Comparison of ENCODE assay signal across 8 cellular contexts in genomic region chr9:121545875-121546423, GRCh38. TPM values are rescaled to one million over a fixed set of nuclear protein-coding genes. Genes with fewer than 3 reads are reported as not detected.
DNase-seq lines count a peak whose midpoint lies in the region; ATAC-seq, FAIRE-seq and TF ChIP-seq lines count a peak whose summit lies in the region.

No MANE protein-coding gene starts in this region.

- CTCF ChIA-PET in GM12878 (lab: Yijun Ruan, JAX) = interaction anchor here (0.6 to 2.7 kb wide), 18 partner anchors 11 to 1263 kb away, joined by 3 to 16 read pairs (median 4); no protein-coding TSS in a partner anchor

- H3K27ac ChIP-seq in GM12878 (ENCODE audit: control insufficient read depth, insufficient read depth) (no peak overlapping the region), small intestine (ENCODE audit: low read depth in 1 of 2, low read length in 1 of 2) (no peak overlapping the region)

- RAD21 ChIA-PET in GM12878 (lab: Charles Lee; ENCODE audit: unreplicated experiment) = interaction anchor here (0.6 to 1.3 kb wide), 6 partner anchors 10 to 141 kb away, joined by 3 to 7 read pairs (median 3); no protein-coding TSS in a partner anchor

- 16% methylated on average over 26 of the region's 27 CpGs for WGBS in GM12878 (ENCODE audit: insufficient coverage, insufficient replicate concordance, low lambda C conversion rate, missing lambda C conversion rate)
- WGBS in small intestine, 3 donors = 0 to 6% (median 5%) methylated on average over 15 to 27 of the region's 27 CpGs

- peak; percentile 88 to 98 (median 89) for TF ChIP-seq CTCF in GM12878 (IDR thresholded peaks at IDR 0.05 in 2 of 3, conservative IDR thresholded peaks at IDR 0.05 in 1 of 3; ENCODE audit: control insufficient read depth in 2 of 3, extremely low read depth in 1 of 3, insufficient read depth in 1 of 3, low read depth in 3 of 3, low read length in 3 of 3)

- in situ Hi-C loops in GM12878 (cut with MboI) = loop anchor here (5.0 kb wide), 2 partner anchors 141 to 446 kb away; no protein-coding TSS in a partner anchor

- no peak overlapping the region for H3K4me2 ChIP-seq in GM12878 (ENCODE audit: control insufficient read depth, insufficient read depth)

- H3K79me2 ChIP-seq in GM12878 (ENCODE audit: control insufficient read depth, insufficient read depth, low read length) = no peaks in the 10 kb centered on the region

- H4K20me1 ChIP-seq in GM12878 (ENCODE audit: control insufficient read depth, insufficient read depth) = no peaks in the 10 kb centered on the region; the same call in 1 of the 2 replicates

- H3K27me3 ChIP-seq in GM12878 (replicated peaks in 1 of 2; ENCODE audit: control insufficient read depth in 2 of 2, insufficient read depth in 2 of 2, low read length in 1 of 2) (no peaks in the 10 kb centered on the region), small intestine (ENCODE audit: control insufficient read depth in 2 of 2, insufficient read depth in 2 of 2, low read length in 2 of 2) (no peaks in the 10 kb centered on the region)

- no peak for TF ChIP-seq POLR2A in GM12878 (IDR thresholded peaks at IDR 0.05; ENCODE audit: low read depth, low read length)

- SMC1A ChIA-PET in GM12878 (lab: Charles Lee; ENCODE audit: uncharacterized antibody, unreplicated experiment) = interaction anchor here (0.6 to 1.3 kb wide), 2 partner anchors 138 to 1454 kb away, joined by 4 to 5 read pairs; no protein-coding TSS in a partner anchor

- H3K9me3 ChIP-seq in GM12878 (replicated peaks; ENCODE audit: control insufficient read depth, insufficient read depth, low read length) (no peaks in the 10 kb centered on the region), iPS-18c (ENCODE audit: control insufficient read depth, insufficient read depth, low read length) (no peaks in the 10 kb centered on the region), small intestine (ENCODE audit: control insufficient read depth, low read depth) (no peaks in the 10 kb centered on the region)

- POLR2A ChIA-PET in GM12878 (lab: Charles Lee) = no interaction called here

- no peak overlapping the region for H3K9ac ChIP-seq in GM12878 (ENCODE audit: control insufficient read depth, insufficient read depth, low read length)

- no peak overlapping the region for H3K4me3 ChIP-seq in GM12878
- H3K4me3 ChIP-seq in iPS-18c (ENCODE audit: insufficient read depth, low read depth, low read length) = peak overlapping the region; percentile 28; the same call in 1 of the 2 replicates
- no peak overlapping the region for H3K4me3 ChIP-seq in small intestine (ENCODE audit: low read depth in 1 of 2, low read length in 2 of 2)

- no peaks in the 10 kb centered on the region for H3K4me1 ChIP-seq in GM12878 (ENCODE audit: control insufficient read depth, insufficient read depth, low read length)
- no peaks in the 10 kb centered on the region for H3K4me1 ChIP-seq in small intestine (ENCODE audit: control insufficient read depth in 2 of 2, insufficient read depth in 1 of 2, low read depth in 1 of 2, low read length in 1 of 2)

- intact Hi-C loops in GM12878 (cut with micrococcal nuclease; ENCODE audit: unreplicated experiment) = loop anchor here (1.0 to 10.0 kb wide), 3 partner anchors 138 to 579 kb away; no protein-coding TSS in a partner anchor

- no peak overlapping the region for H2AFZ ChIP-seq in GM12878 (ENCODE audit: control insufficient read depth, low read depth, low read length)

- DNase-seq in GM04503 (ENCODE audit: low read depth) (peak; percentile 43), NCI-H1694 (lab: John Stamatoyannopoulos, UW) (peak; percentile 39), T-helper 9 cell (peak; percentile 44), GM12878 (ENCODE audit: low read depth, low spot score) (no peak), small intestine (peak; percentile 88)

- ATAC-seq in HG02642 (IDR thresholded peaks at IDR 0.05; ENCODE audit: poor library complexity, unreplicated experiment) (peak; percentile 82), GM12878 (peak; percentile 99), HG03469 (IDR thresholded peaks at IDR 0.05; ENCODE audit: unreplicated experiment) (no peak)

- peak; percentile 96 for TF ChIP-seq RAD21 in GM12878 (IDR thresholded peaks at IDR 0.05; ENCODE audit: insufficient read depth, low read depth, low read length)

- FAIRE-seq in GM12878 (lab: Jason Lieb, UNC) (no peak), small intestine (lab: Jason Lieb, UNC) (no peak)

- no peak for TF ChIP-seq EP300 in GM12878 (IDR thresholded peaks at IDR 0.05; ENCODE audit: borderline replicate concordance in 1 of 2, control insufficient read depth in 1 of 2, low read depth in 2 of 2, low read length in 2 of 2)

- BruUV-seq in GM12878 (replicated peaks; lab: Mats Ljungman, UMichigan) = no TSS peak

- H3K36me3 ChIP-seq in GM12878 (ENCODE audit: control insufficient read depth in 2 of 2, insufficient read depth in 2 of 2, low read length in 1 of 2) = no peaks in the 10 kb centered on the region
- H3K36me3 ChIP-seq in small intestine (ENCODE audit: control insufficient read depth in 2 of 2, insufficient read depth in 2 of 2, low read length in 2 of 2) = no peaks in the 10 kb centered on the region

TF ChIP-seq in GM12878, 131 proteins besides CTCF, POLR2A, EP300 and RAD21:
- TF ChIP-seq HDGF (IDR thresholded peaks at IDR 0.05) (no peak), MXI1 (IDR thresholded peaks at IDR 0.05; ENCODE audit: low read depth, low read length) (no peak), SMC3 (IDR thresholded peaks at IDR 0.05; ENCODE audit: borderline replicate concordance, low read length) (peak; percentile 58; the same call in 1 of the 2 replicates)

RNA-seq across cellular contexts. Expression of gene GGTA1, which starts 46.3 kb away (rescaled TPM):
- total RNA-seq in GM12878 (2013; cell fraction: nucleolus; rRNA removed) = not detected in 2 replicates
- total RNA-seq in GM12878 (2014; rRNA removed) (0.23 and 0.44 TPM in 2 replicates), GM12878 (2014; rRNA removed; fragmentation: Illumina TruSeq; extraction: Trizol) (0.13 and 0.32 TPM in 2 replicates), GM12878 (2021) (0.13 TPM in 2 replicates)
- not detected for polyA plus RNA-seq in GM12878 (2011; ENCODE audit: low read depth)
- polyA plus RNA-seq in GM12878 (2011; rRNA removed) (not detected in 2 replicates), GM12878 (2014; fragmentation: Illumina TruSeq; extraction: Trizol) (0.17 and 0.31 TPM in 2 replicates), GM12878 (2014; fragmentation: Nextera tagmentation; extraction: Ambion mirVana) (under 1 TPM; 0.09 to 0.21 TPM), GM12878 (2014; rRNA removed) (0.14 and 0.65 TPM in 2 replicates), GM12878 (2016; fragmentation: Nextera tagmentation; extraction: Ambion mirVana) (under 1 TPM in 1 of 2 experiments, not detected in 1; 0.14 TPM), small intestine (10 to 100 TPM in 1 of 3 donors, 1 to 10 TPM in 1, under 1 TPM in 1; 0.67 to 11.3 (median 4.9) TPM)
- polyA plus RNA-seq in GM12878 (2011; cell fraction: cytosol; rRNA removed) = not detected in 2 replicates
- not detected in 2 replicates for polyA plus RNA-seq in GM12878 (2011; cell fraction: nucleus; rRNA removed)
- polyA plus RNA-seq in GM12878 (2012) = 0.04 TPM in 1 of 2 replicates, not detected in the other
- not detected in 2 replicates for polyA minus RNA-seq in GM12878 (2011; rRNA and poly(A)+ RNA removed)
- polyA minus RNA-seq in GM12878 (2011; cell fraction: cytosol; rRNA and poly(A)+ RNA removed) = not detected in 2 replicates
- polyA minus RNA-seq in GM12878 (2011; cell fraction: nucleus; rRNA and poly(A)+ RNA removed) = not detected in 2 replicates
